Comparison of ENCODE assay signal across 2 cellular contexts in the genomic region with DNA sequence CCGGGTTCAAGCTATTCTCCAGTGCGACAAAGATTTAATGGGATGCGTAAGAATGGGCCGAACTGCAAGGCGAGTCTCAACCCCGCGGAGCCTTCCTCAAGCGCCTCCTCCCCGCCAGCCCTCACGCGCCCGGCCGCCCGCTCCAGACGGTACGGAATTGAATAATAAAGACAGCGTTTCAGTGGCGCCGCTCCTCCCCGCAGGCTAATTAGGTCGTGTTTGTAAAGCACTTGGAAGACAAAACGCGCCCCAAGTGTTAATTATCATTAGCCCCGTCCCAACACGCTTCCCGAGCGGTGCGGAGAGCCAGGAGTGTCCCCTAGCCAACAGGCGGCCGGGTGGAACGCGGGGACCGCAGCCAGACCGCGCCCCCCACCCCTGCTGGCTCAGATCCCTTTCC.
TF ChIP-seq lines count a peak whose summit lies in the region.

No MANE protein-coding gene starts in this region.

TF ChIP-seq in IMR-90, 13 proteins besides CTCF, POLR2A, EP300 and RAD21 (continued from another document):
- TF ChIP-seq, protein P1, sequence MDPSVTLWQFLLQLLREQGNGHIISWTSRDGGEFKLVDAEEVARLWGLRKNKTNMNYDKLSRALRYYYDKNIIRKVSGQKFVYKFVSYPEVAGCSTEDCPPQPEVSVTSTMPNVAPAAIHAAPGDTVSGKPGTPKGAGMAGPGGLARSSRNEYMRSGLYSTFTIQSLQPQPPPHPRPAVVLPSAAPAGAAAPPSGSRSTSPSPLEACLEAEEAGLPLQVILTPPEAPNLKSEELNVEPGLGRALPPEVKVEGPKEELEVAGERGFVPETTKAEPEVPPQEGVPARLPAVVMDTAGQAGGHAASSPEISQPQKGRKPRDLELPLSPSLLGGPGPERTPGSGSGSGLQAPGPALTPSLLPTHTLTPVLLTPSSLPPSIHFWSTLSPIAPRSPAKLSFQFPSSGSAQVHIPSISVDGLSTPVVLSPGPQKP (IDR thresholded peaks at IDR 0.05; ENCODE audit: borderline replicate concordance, low read depth, low read length) = no peak
- TF ChIP-seq FOS (IDR thresholded peaks at IDR 0.05; ENCODE audit: low read depth, low read length) = no peak
- no peak for TF ChIP-seq CHD1 (IDR thresholded peaks at IDR 0.05; ENCODE audit: low read depth, low read length)
- TF ChIP-seq MAFK (IDR thresholded peaks at IDR 0.05; ENCODE audit: low read depth, low read length) = no peak
- TF ChIP-seq SMC3 (IDR thresholded peaks at IDR 0.05; ENCODE audit: low read depth, low read length) = no peak
- TF ChIP-seq MAZ (IDR thresholded peaks at IDR 0.05; ENCODE audit: borderline replicate concordance, low read depth, low read length) = no peak
- no peak for TF ChIP-seq RFX5 (IDR thresholded peaks at IDR 0.05; ENCODE audit: low read depth, low read length)
- TF ChIP-seq NFE2L2 (IDR thresholded peaks at IDR 0.05; ENCODE audit: low read depth, low read length) = no peak
- no peak for TF ChIP-seq MXI1 (IDR thresholded peaks at IDR 0.05; ENCODE audit: borderline replicate concordance, low read depth, low read length)
- TF ChIP-seq RCOR1 (IDR thresholded peaks at IDR 0.05; ENCODE audit: insufficient replicate concordance, low read length) = no peak

TF ChIP-seq in SK-N-SH, 30 proteins besides CTCF, POLR2A, EP300 and RAD21:
- TF ChIP-seq, protein P2, sequence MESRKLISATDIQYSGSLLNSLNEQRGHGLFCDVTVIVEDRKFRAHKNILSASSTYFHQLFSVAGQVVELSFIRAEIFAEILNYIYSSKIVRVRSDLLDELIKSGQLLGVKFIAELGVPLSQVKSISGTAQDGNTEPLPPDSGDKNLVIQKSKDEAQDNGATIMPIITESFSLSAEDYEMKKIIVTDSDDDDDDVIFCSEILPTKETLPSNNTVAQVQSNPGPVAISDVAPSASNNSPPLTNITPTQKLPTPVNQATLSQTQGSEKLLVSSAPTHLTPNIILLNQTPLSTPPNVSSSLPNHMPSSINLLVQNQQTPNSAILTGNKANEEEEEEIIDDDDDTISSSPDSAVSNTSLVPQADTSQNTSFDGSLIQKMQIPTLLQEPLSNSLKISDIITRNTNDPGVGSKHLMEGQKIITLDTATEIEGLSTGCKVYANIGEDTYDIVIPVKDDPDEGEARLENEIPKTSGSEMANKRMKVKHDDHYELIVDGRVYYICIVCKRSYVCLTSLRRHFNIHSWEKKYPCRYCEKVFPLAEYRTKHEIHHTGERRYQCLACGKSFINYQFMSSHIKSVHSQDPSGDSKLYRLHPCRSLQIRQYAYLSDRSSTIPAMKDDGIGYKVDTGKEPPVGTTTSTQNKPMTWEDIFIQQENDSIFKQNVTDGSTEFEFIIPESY (IDR thresholded peaks at IDR 0.05; ENCODE audit: borderline replicate concordance, low read depth) = no peak
- TF ChIP-seq TAF1 (IDR thresholded peaks at IDR 0.05; ENCODE audit: borderline replicate concordance, low read depth, low read length) (no peak), NFIC (IDR thresholded peaks at IDR 0.05; ENCODE audit: borderline replicate concordance) (no peak), TCF12 (IDR thresholded peaks at IDR 0.05) (no peak), MXI1 (IDR thresholded peaks at IDR 0.05; ENCODE audit: low read depth, low read length) (no peak), GATA2 (CRISPR knock-in tag; IDR thresholded peaks at IDR 0.05) (no peak), RCOR1 (IDR thresholded peaks at IDR 0.05; ENCODE audit: low read length) (no peak), FOSL2 (IDR thresholded peaks at IDR 0.05; ENCODE audit: borderline replicate concordance, low read depth) (no peak), CHD2 (IDR thresholded peaks at IDR 0.05; ENCODE audit: low read length, partially characterized antibody) (no peak), TEAD4 (IDR thresholded peaks at IDR 0.05; ENCODE audit: borderline replicate concordance, insufficient read depth) (no peak), YY1 (IDR thresholded peaks at IDR 0.05; ENCODE audit: low read depth) (no peak), FOXM1 (IDR thresholded peaks at IDR 0.05; ENCODE audit: low read depth) (no peak)
- TF ChIP-seq, protein P3, sequence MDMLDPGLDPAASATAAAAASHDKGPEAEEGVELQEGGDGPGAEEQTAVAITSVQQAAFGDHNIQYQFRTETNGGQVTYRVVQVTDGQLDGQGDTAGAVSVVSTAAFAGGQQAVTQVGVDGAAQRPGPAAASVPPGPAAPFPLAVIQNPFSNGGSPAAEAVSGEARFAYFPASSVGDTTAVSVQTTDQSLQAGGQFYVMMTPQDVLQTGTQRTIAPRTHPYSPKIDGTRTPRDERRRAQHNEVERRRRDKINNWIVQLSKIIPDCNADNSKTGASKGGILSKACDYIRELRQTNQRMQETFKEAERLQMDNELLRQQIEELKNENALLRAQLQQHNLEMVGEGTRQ (IDR thresholded peaks at IDR 0.05; ENCODE audit: borderline replicate concordance, low read depth, low read length) = no peak
- TF ChIP-seq, protein P4, sequence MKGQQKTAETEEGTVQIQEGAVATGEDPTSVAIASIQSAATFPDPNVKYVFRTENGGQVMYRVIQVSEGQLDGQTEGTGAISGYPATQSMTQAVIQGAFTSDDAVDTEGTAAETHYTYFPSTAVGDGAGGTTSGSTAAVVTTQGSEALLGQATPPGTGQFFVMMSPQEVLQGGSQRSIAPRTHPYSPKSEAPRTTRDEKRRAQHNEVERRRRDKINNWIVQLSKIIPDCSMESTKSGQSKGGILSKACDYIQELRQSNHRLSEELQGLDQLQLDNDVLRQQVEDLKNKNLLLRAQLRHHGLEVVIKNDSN (IDR thresholded peaks at IDR 0.05; ENCODE audit: borderline replicate concordance, low read depth) = no peak
TF ChIP-seq in SK-N-SH: peak in this region for 0.
